ENCODE assay signal across 21 cellular contexts in the genomic region with DNA sequence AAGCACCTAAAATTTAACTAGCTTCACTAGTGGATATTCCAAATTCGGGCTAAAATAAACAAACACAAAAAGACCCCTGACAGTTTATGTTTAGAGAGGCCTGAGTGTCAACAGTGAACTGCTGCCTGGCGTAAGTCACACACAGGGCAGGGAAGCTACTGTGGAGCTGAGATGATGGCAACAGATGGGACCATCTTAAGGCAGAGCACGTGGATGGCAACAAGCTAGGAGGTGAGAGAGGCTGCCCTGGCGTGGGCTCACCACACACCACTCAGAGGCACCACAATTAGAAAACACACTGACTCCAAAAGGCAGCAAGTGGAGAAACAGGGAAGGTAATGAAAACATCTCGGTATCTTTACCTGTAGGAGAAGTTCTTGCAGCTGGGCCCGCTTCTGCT.
"Had no signal": no experiment of that assay in that cellular context is flagged by ENCODE, and none has a peak within 500 bp of the region (broad histone marks: within the 10 kb centered on the region; RNA-seq: fewer than 3 reads in every experiment).

No MANE protein-coding gene starts in this region.

- H3K4me1 Mint-ChIP-seq: naive thymus-derived CD4-positive, alpha-beta T cell had no signal

- H3K27me3 Mint-ChIP-seq: naive thymus-derived CD4-positive, alpha-beta T cell; progenitor cell of endocrine pancreas; type B pancreatic cell had no signal

- H3K4me1 ChIP-seq: gastrocnemius medialis, heart right ventricle, neural progenitor cell, pancreas had no signal

- DNase-seq: cortex of kidney; effector CD8-positive, alpha-beta T cell; gastrocnemius medialis; heart right ventricle; hypothalamus; islet precursor cell; mammary epithelial cell; naive thymus-derived CD4-positive, alpha-beta T cell; nucleus accumbens; pancreas; right cardiac atrium; small intestine; stimulated activated CD4-positive, alpha-beta T cell treated with anti-CD3 and anti-CD28 coated beads, Interleukin-2, amount 100 ng/mL, for 48 hours; stimulated activated naive CD4-positive, alpha-beta T cell treated with Interleukin-2 at 50 U/mL for 16 hours had no signal

- H3K4me3 Mint-ChIP-seq: naive thymus-derived CD4-positive, alpha-beta T cell; neural progenitor cell; type B pancreatic cell had no signal

- H3K9me3 Mint-ChIP-seq: naive thymus-derived CD4-positive, alpha-beta T cell; neural progenitor cell had no signal

- H3K27me3 ChIP-seq: dorsolateral prefrontal cortex, gastrocnemius medialis, heart right ventricle, neural progenitor cell, pancreas had no signal

- H3K27ac ChIP-seq: dorsolateral prefrontal cortex, gastrocnemius medialis, heart right ventricle, neural progenitor cell, pancreas had no signal

- H3K27ac Mint-ChIP-seq: naive thymus-derived CD4-positive, alpha-beta T cell; neural progenitor cell; progenitor cell of endocrine pancreas; type B pancreatic cell had no signal

- H3K9me3 ChIP-seq: gastrocnemius medialis, heart right ventricle, pancreas had no signal

- ATAC-seq: esophagus mucosa; gastrocnemius medialis; heart right ventricle; left lobe of liver; naive thymus-derived CD4-positive, alpha-beta T cell; pancreas; right cardiac atrium had no signal

- H3K36me3 ChIP-seq: pancreas had no signal

- H3K4me3 ChIP-seq: dorsolateral prefrontal cortex, gastrocnemius medialis, heart right ventricle, neural progenitor cell, pancreas had no signal

- FAIRE-seq: urothelium cell line had no signal
